In genomic region chr7:140507549-140507948, GRCh38 we compare ENCODE assay signal across 1 cellular context.
TF ChIP-seq lines count a peak whose summit lies in the region.

No MANE protein-coding gene starts in this region.

TF ChIP-seq in K562, 482 proteins besides CTCF, POLR2A, EP300 and RAD21 (continued from another document):
- TF ChIP-seq FOXJ2 (tag; IDR thresholded peaks at IDR 0.05) = peak; percentile 6; the same call in 1 of the 2 replicates
- peak in 1 of 2 experiments; percentile 52; a peak in 1 of 4 replicates for TF ChIP-seq FOXA3 (CRISPR knock-in tag; conservative IDR thresholded peaks at IDR 0.05 in 1 of 2, IDR thresholded peaks at IDR 0.05 in 1 of 2)
- peak; percentile 20; the same call in 1 of the 2 replicates for TF ChIP-seq MIER1 (IDR thresholded peaks at IDR 0.05; ENCODE audit: low read depth)
